ENCODE assay signal across 20 cellular contexts in the genomic region with DNA sequence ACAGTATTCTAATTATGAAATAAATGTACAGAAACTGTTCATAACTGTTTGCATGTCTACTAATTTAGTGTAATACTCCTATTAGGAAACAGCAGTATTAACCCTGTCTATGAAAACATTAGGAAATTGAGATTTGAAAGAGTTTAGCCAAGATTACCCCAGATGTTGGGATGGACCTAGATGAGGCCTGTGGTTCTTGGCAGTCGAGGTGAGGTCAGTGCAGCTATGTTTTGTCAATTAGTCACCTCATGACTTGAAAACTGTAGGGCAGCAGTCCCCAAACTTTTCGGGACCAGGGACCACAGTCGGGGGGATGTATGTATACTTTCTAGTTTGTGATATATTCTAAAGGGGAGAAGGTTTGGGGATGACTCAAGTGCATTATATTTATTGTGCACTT. TPM values are rescaled to one million over a fixed set of nuclear protein-coding genes. Genes with fewer than 3 reads are reported as not detected.
DNase-seq lines count a peak whose midpoint lies in the region; ATAC-seq and TF ChIP-seq lines count a peak whose summit lies in the region.
"Had no signal": no experiment of that assay in that cellular context is flagged by ENCODE, and none has a peak within 500 bp of the region (broad histone marks: within the 10 kb centered on the region; RNA-seq: fewer than 3 reads in every experiment).

No MANE protein-coding gene starts in this region.

- no peak for ATAC-seq in activated T-cell treated with anti-CD3 and anti-CD28 coated beads, Interleukin-2, amount 50 U/mL, for 72 hours (replicated peaks in 1 of 2)
- ATAC-seq in effector memory CD8-positive, alpha-beta T cell (replicated peaks), result no peak
- ATAC-seq in GM21723 (IDR thresholded peaks at IDR 0.05; ENCODE audit: unreplicated experiment), result no peak
- ATAC-seq: heart right ventricle had no signal

- CTCF ChIA-PET in OCI-LY7 (lab: Charles Lee; ENCODE audit: unreplicated experiment), result no interaction called here

- no peaks in the 10 kb centered on the region for H3K9me3 ChIP-seq in OCI-LY7 (ENCODE audit: low read length)
- H3K9me3 ChIP-seq in skeletal muscle satellite cell (replicated peaks; ENCODE audit: low read length), result no peaks in the 10 kb centered on the region
- H3K9me3 ChIP-seq: heart right ventricle, vagina had no signal

- TF ChIP-seq CTCF in OCI-LY7 (conservative IDR thresholded peaks at IDR 0.05; ENCODE audit: low read length), result no peak

- no peaks in the 10 kb centered on the region for H3K9me2 ChIP-seq in OCI-LY7 (ENCODE audit: insufficient read depth, low read length)

- H4K20me1 ChIP-seq in OCI-LY7 (ENCODE audit: insufficient read depth, low read length), result peaks cover 14% of the 10 kb centered on the region; the same call in 1 of the 2 replicates

- H3K4me3 ChIP-seq in OCI-LY7 (ENCODE audit: low read depth, low read length, poor library complexity, severe bottlenecking) (no peak overlapping the region), skeletal muscle satellite cell (ENCODE audit: low read length) (no peak overlapping the region)
- H3K4me3 ChIP-seq: heart right ventricle, neural progenitor cell, vagina had no signal

- no peaks in the 10 kb centered on the region for H3K9me3 Mint-ChIP-seq in activated T-cell treated with anti-CD3 and anti-CD28 coated beads, Interleukin-2, amount 50 U/mL, for 72 hours
- no peaks in the 10 kb centered on the region for H3K9me3 Mint-ChIP-seq in effector memory CD8-positive, alpha-beta T cell
- H3K9me3 Mint-ChIP-seq: activated naive CD4-positive, alpha-beta T cell treated with anti-CD3 and anti-CD28 coated beads, Interleukin-2, amount 10 ng/mL, durations not matched to agents 7 days and 5 days had no signal

- H3K4me2 ChIP-seq in OCI-LY7 (ENCODE audit: low read length) (peak overlapping the region; percentile 31; the same call in 1 of the 2 replicates), skeletal muscle satellite cell (ENCODE audit: low read length) (peak overlapping the region; percentile 9)
- H3K4me2 ChIP-seq: neural progenitor cell had no signal

- BruUV-seq in OCI-LY7 (replicated peaks; lab: Mats Ljungman, UMichigan), result no TSS peak

- no peak overlapping the region for H2AFZ ChIP-seq in OCI-LY7 (ENCODE audit: low read length)
- H2AFZ ChIP-seq: neural progenitor cell had no signal

- intact Hi-C loops in OCI-LY7 (cut with micrococcal nuclease; ENCODE audit: unreplicated experiment) (no loop called here), posterior vena cava (cut with DNase I) (no loop called here)

- H3K36me3 Mint-ChIP-seq in activated T-cell treated with anti-CD3 and anti-CD28 coated beads, Interleukin-2, amount 50 U/mL, for 72 hours (ENCODE audit: insufficient read depth in 2 of 2), result peaks cover 5 to 10% of the 10 kb centered on the region in 2 donors
- H3K36me3 Mint-ChIP-seq in effector memory CD8-positive, alpha-beta T cell (ENCODE audit: insufficient read depth), result peaks cover 34% of the 10 kb centered on the region

- H3K27me3 ChIP-seq in skeletal muscle satellite cell (ENCODE audit: control insufficient read depth, insufficient read depth, low read length), result no peaks in the 10 kb centered on the region
- H3K27me3 ChIP-seq: heart right ventricle, vagina had no signal

- H3K9ac ChIP-seq in skeletal muscle satellite cell (ENCODE audit: low read depth, low read length), result no peak overlapping the region
- H3K9ac ChIP-seq: neural progenitor cell had no signal

- H3K79me2 ChIP-seq in OCI-LY7 (ENCODE audit: insufficient read depth, low read depth, low read length), result peaks cover 87% of the 10 kb centered on the region

- H3K27ac ChIP-seq in OCI-LY7 (ENCODE audit: low read depth, low read length, poor library complexity, severe bottlenecking), result no peak overlapping the region
- H3K27ac ChIP-seq: neural progenitor cell, RWPE1, vagina, VCaP had no signal

- DNase-seq in activated T-cell treated with anti-CD3 and anti-CD28 coated beads, Interleukin-2, amount 50 U/mL, for 72 hours, result no peak
- no peak for DNase-seq in activated T-cell treated with anti-CD3 and anti-CD28 coated beads, Interleukin-2, amount 50 U/mL, for 1 hour
- DNase-seq in OCI-LY7 (ENCODE audit: low spot score) (no peak), posterior vena cava (ENCODE audit: low spot score) (no peak), NCI-H1436 treated with DMSO at 0.1 percent for 48 hours (lab: John Stamatoyannopoulos, UW) (no peak)
- DNase-seq in effector memory CD8-positive, alpha-beta T cell, result no peak
- DNase-seq: activated naive CD4-positive, alpha-beta T cell treated with anti-CD3 and anti-CD28 coated beads, Interleukin-2, amount 10 ng/mL, durations not matched to agents 7 days and 5 days; H7; heart right ventricle; islet precursor cell; mesenchymal stem cell; MV-4-11; NCI-H2081 treated with DMSO at 0.1 percent for 48 hours had no signal

- H3K4me1 Mint-ChIP-seq in activated T-cell treated with anti-CD3 and anti-CD28 coated beads, Interleukin-2, amount 50 U/mL, for 72 hours (ENCODE audit: low read depth), result peaks cover 66% of the 10 kb centered on the region
- H3K4me1 Mint-ChIP-seq in effector memory CD8-positive, alpha-beta T cell (ENCODE audit: low read depth in 2 of 2), result peaks cover 55 to 67% of the 10 kb centered on the region in 2 donors

- H3K27me3 Mint-ChIP-seq in activated T-cell treated with anti-CD3 and anti-CD28 coated beads, Interleukin-2, amount 50 U/mL, for 72 hours (ENCODE audit: low read depth), result no peaks in the 10 kb centered on the region
- no peaks in the 10 kb centered on the region for H3K27me3 Mint-ChIP-seq in effector memory CD8-positive, alpha-beta T cell
- H3K27me3 Mint-ChIP-seq: activated naive CD4-positive, alpha-beta T cell treated with anti-CD3 and anti-CD28 coated beads, Interleukin-2, amount 10 ng/mL, durations not matched to agents 7 days and 5 days had no signal

- H3K36me3 ChIP-seq in OCI-LY7 (ENCODE audit: insufficient read depth, low read length) (peaks cover 40% of the 10 kb centered on the region), skeletal muscle satellite cell (ENCODE audit: insufficient read depth, low read length) (no peaks in the 10 kb centered on the region)
- H3K36me3 ChIP-seq: heart right ventricle, neural progenitor cell, vagina had no signal

- POLR2A ChIA-PET in OCI-LY7 (lab: Charles Lee), result interaction anchor here (0.7 to 2.0 kb wide), 6 partner anchors 17 to 193 kb away, joined by 3 to 11 read pairs (median 4); partner anchors contain the start of gene ERAP2

- peak overlapping the region; percentile 85 for H3K27ac Mint-ChIP-seq in activated T-cell treated with anti-CD3 and anti-CD28 coated beads, Interleukin-2, amount 50 U/mL, for 72 hours
- peak overlapping the region; percentile 50 to 57 for H3K27ac Mint-ChIP-seq in effector memory CD8-positive, alpha-beta T cell
- H3K27ac Mint-ChIP-seq: activated naive CD4-positive, alpha-beta T cell treated with anti-CD3 and anti-CD28 coated beads, Interleukin-2, amount 10 ng/mL, durations not matched to agents 7 days and 5 days; brain; neural progenitor cell had no signal

- peaks cover 41% of the 10 kb centered on the region for H3K4me1 ChIP-seq in OCI-LY7 (ENCODE audit: insufficient read depth, low read length, poor library complexity, severe bottlenecking)
- peaks cover 22% of the 10 kb centered on the region for H3K4me1 ChIP-seq in skeletal muscle satellite cell (ENCODE audit: control insufficient read depth, insufficient read depth, low read length)
- H3K4me1 ChIP-seq: neural progenitor cell had no signal

- H3K4me3 Mint-ChIP-seq in activated T-cell treated with anti-CD3 and anti-CD28 coated beads, Interleukin-2, amount 50 U/mL, for 72 hours, result peak overlapping the region; percentile 45 to 62
- H3K4me3 Mint-ChIP-seq in effector memory CD8-positive, alpha-beta T cell, result peak overlapping the region; percentile 59 to 61
- H3K4me3 Mint-ChIP-seq: activated naive CD4-positive, alpha-beta T cell treated with anti-CD3 and anti-CD28 coated beads, Interleukin-2, amount 10 ng/mL, durations not matched to agents 7 days and 5 days; neural progenitor cell had no signal

RNA-seq across cellular contexts. Expression of gene LNPEP, which starts 4.7 kb away (rescaled TPM):
- total RNA-seq in activated T-cell treated with anti-CD3 and anti-CD28 coated beads, Interleukin-2, amount 50 U/mL, for 72 hours, result 10 to 100 TPM; 75.7 to 80.3 TPM
- total RNA-seq in OCI-LY7 (2014; rRNA removed; shearing (Covaris generic)), result 68.5 and 79.1 TPM in 2 replicates
- total RNA-seq in OCI-LY7 (2022) (116 and 139 TPM in 2 replicates), posterior vena cava (10 to 100 TPM; 50.9 to 52.4 TPM)
- 28.4 and 30.7 TPM in 2 replicates for total RNA-seq in skeletal muscle satellite cell (2012; rRNA removed)
